ENCODE assay signal across 37 cellular contexts in genomic region chr2:164302786-164303185, GRCh38.
"Had no signal": no experiment of that assay in that cellular context is flagged by ENCODE, and none has a peak within 500 bp of the region (broad histone marks: within the 10 kb centered on the region; RNA-seq: fewer than 3 reads in every experiment).

No MANE protein-coding gene starts in this region.

- H3K4me3 Mint-ChIP-seq: activated CD4-positive, alpha-beta memory T cell treated with anti-CD3 and anti-CD28 coated beads for 36 hours; activated naive CD4-positive, alpha-beta T cell treated with anti-CD3 and anti-CD28 coated beads for 36 hours; activated naive CD8-positive, alpha-beta T cell treated with anti-CD3 and anti-CD28 coated beads for 36 hours; activated T-helper 1 cell treated with anti-CD3 and anti-CD28 coated beads, Interleukin-12 subunit alpha, Interleukin-12 subunit beta, Interleukin-2, Interleukin-4 antibody, amounts not matched to agents 30 ng/mL and 10 ng/mL and 1 ng/mL, durations not matched to agents 14 hours and 24 hours and 36 hours; immature natural killer cell; mesothelial cell of epicardium; naive B cell; nephron progenitor cell; stimulated activated memory B cell treated with anti-CD40 and anti-IgM and Interleukin-4, amounts not matched to agents 10 μg/mL and 1 μg/mL and 100 μg/mL, for 72 hours; stimulated activated naive CD8-positive, alpha-beta T cell treated with anti-CD3 and anti-CD28 coated beads, Interleukin-15, amount 100 ng/mL, for 72 hours; T-helper 2 cell treated with Interferon-gamma antibody and Interleukin-4, amounts not matched to agents 5 μg/mL and 100 μg/mL, for 36 hours; type B pancreatic cell had no signal

- H3K27ac ChIP-seq: adrenal gland, foreskin keratinocyte, heart right ventricle, pancreas, prostate gland, uterus had no signal

- H3K36me3 Mint-ChIP-seq: activated CD4-positive, alpha-beta memory T cell treated with anti-CD3 and anti-CD28 coated beads for 36 hours; activated naive CD8-positive, alpha-beta T cell treated with anti-CD3 and anti-CD28 coated beads for 36 hours; mesothelial cell of epicardium; naive B cell; stimulated activated memory B cell treated with anti-CD40 and anti-IgM and Interleukin-4, amounts not matched to agents 10 μg/mL and 1 μg/mL and 100 μg/mL, for 72 hours; type B pancreatic cell had no signal

- DNase-seq: activated CD4-positive, alpha-beta memory T cell treated with anti-CD3 and anti-CD28 coated beads for 36 hours; activated CD4-positive, alpha-beta T cell treated with anti-CD3 and anti-CD28 coated beads for 48 hours; activated CD4-positive, CD25-positive, alpha-beta regulatory T cell; activated CD8-positive, alpha-beta memory T cell treated with anti-CD3 and anti-CD28 coated beads, Interleukin-2, amount 50 U/mL, for 4 hours; activated effector memory CD4-positive, alpha-beta T cell treated with anti-CD3 and anti-CD28 coated beads, Interleukin-2, amount 50 U/mL, for 16 hours; activated naive CD4-positive, alpha-beta T cell treated with anti-CD3 and anti-CD28 coated beads for 36 hours; activated naive CD8-positive, alpha-beta T cell treated with anti-CD3 and anti-CD28 coated beads for 36 hours; activated T-cell treated with anti-CD3 and anti-CD28 coated beads, Interleukin-2, amount 50 U/mL, for 1 hour; adrenal gland; aorta; caudate nucleus; cortex of kidney; foreskin keratinocyte; heart right ventricle; immature natural killer cell; kidney; left colon; mammary epithelial cell; naive B cell; nephron progenitor cell; nucleus accumbens; pancreas; retina; stimulated activated CD4-positive, alpha-beta T cell treated with anti-CD3 and anti-CD28 coated beads, Interleukin-1b, Interleukin-23, amount 100 ng/mL, for 48 hours; stimulated activated CD4-positive, alpha-beta T cell treated with anti-CD3 and anti-CD28 coated beads, Interleukin-4, amount 100 ng/mL, for 4 hours; stimulated activated CD8-positive, alpha-beta memory T cell treated with anti-CD3 and anti-CD28 coated beads, Interleukin-4, amount 100 ng/mL, for 48 hours; stimulated activated naive CD8-positive, alpha-beta T cell treated with anti-CD3 and anti-CD28 coated beads, Interleukin-15, amount 100 ng/mL, for 72 hours; substantia nigra; uterus had no signal

- H3K27ac Mint-ChIP-seq: activated CD4-positive, alpha-beta memory T cell treated with anti-CD3 and anti-CD28 coated beads for 36 hours; activated naive CD4-positive, alpha-beta T cell treated with anti-CD3 and anti-CD28 coated beads for 36 hours; activated naive CD8-positive, alpha-beta T cell treated with anti-CD3 and anti-CD28 coated beads for 36 hours; activated T-helper 1 cell treated with anti-CD3 and anti-CD28 coated beads, Interleukin-12 subunit alpha, Interleukin-12 subunit beta, Interleukin-2, Interleukin-4 antibody, amounts not matched to agents 30 ng/mL and 10 ng/mL and 1 ng/mL, durations not matched to agents 14 hours and 24 hours and 36 hours; immature natural killer cell; mesothelial cell of epicardium; naive B cell; nephron progenitor cell; stimulated activated memory B cell treated with anti-CD40 and anti-IgM and Interleukin-4, amounts not matched to agents 10 μg/mL and 1 μg/mL and 100 μg/mL, for 72 hours; stimulated activated naive CD8-positive, alpha-beta T cell treated with anti-CD3 and anti-CD28 coated beads, Interleukin-15, amount 100 ng/mL, for 72 hours; T-helper 2 cell treated with Interferon-gamma antibody and Interleukin-4, amounts not matched to agents 5 μg/mL and 100 μg/mL, for 36 hours; type B pancreatic cell had no signal

- ATAC-seq: esophagus mucosa; foreskin keratinocyte; heart right ventricle; left colon; pancreas; stimulated activated memory B cell treated with anti-CD40 and anti-IgM and Interleukin-4, amounts not matched to agents 10 μg/mL and 1 μg/mL and 100 μg/mL, for 72 hours; stimulated activated naive CD8-positive, alpha-beta T cell treated with anti-CD3 and anti-CD28 coated beads, Interleukin-15, amount 100 ng/mL, for 72 hours had no signal

- H3K27me3 Mint-ChIP-seq: activated CD4-positive, alpha-beta memory T cell treated with anti-CD3 and anti-CD28 coated beads for 36 hours; activated naive CD8-positive, alpha-beta T cell treated with anti-CD3 and anti-CD28 coated beads for 36 hours; naive B cell; stimulated activated memory B cell treated with anti-CD40 and anti-IgM and Interleukin-4, amounts not matched to agents 10 μg/mL and 1 μg/mL and 100 μg/mL, for 72 hours; stimulated activated naive CD8-positive, alpha-beta T cell treated with anti-CD3 and anti-CD28 coated beads, Interleukin-15, amount 100 ng/mL, for 72 hours; type B pancreatic cell had no signal

- H3K27me3 ChIP-seq: adrenal gland, foreskin keratinocyte, heart right ventricle, pancreas, uterus had no signal

- H3K4me1 ChIP-seq: adrenal gland, foreskin keratinocyte, heart right ventricle, pancreas, prostate gland, uterus had no signal

- H3K9me3 Mint-ChIP-seq: activated naive CD8-positive, alpha-beta T cell treated with anti-CD3 and anti-CD28 coated beads for 36 hours; nephron progenitor cell; type B pancreatic cell had no signal

- H3K9me3 ChIP-seq: adrenal gland, pancreas, prostate gland, uterus had no signal

- H3K36me3 ChIP-seq: adrenal gland, heart right ventricle, pancreas, prostate gland, uterus had no signal

- H3K4me1 Mint-ChIP-seq: activated naive CD8-positive, alpha-beta T cell treated with anti-CD3 and anti-CD28 coated beads for 36 hours; immature natural killer cell; mesothelial cell of epicardium; naive B cell; nephron progenitor cell; stimulated activated memory B cell treated with anti-CD40 and anti-IgM and Interleukin-4, amounts not matched to agents 10 μg/mL and 1 μg/mL and 100 μg/mL, for 72 hours; stimulated activated naive CD8-positive, alpha-beta T cell treated with anti-CD3 and anti-CD28 coated beads, Interleukin-15, amount 100 ng/mL, for 72 hours had no signal

- H3K4me3 ChIP-seq: adrenal gland, heart right ventricle, pancreas, prostate gland, smooth muscle cell, uterus had no signal
